In the genomic region with DNA sequence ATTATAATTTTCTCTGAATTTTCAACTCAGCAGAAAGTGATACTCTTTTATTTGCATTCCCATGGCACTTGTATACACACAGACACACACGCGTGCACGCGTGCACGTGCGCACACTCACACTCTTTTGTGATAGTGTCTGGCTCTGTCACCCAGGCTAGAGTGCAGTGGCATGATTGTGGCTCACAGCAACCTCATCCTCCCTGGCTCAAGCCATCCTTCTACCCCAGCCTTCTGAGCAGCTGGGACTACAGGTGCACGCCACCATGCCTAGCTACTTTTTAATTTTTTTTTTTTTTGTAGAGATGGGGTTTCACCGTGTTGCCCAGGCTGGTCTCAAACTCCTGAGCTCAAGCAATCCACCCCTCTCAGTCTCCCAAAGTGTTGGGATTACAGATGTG, we compare ENCODE assay signal across 20 cellular contexts.
"Had no signal": no experiment of that assay in that cellular context is flagged by ENCODE, and none has a peak within 500 bp of the region (broad histone marks: within the 10 kb centered on the region; RNA-seq: fewer than 3 reads in every experiment).

No MANE protein-coding gene starts in this region.

- H3K4me3 ChIP-seq: MG63, PC-9, Peyer's patch, SJCRH30 had no signal

- H3K4me1 ChIP-seq: Peyer's patch, SJCRH30 had no signal

- H3K27me3 ChIP-seq: MG63, Peyer's patch, SJCRH30 had no signal

- H3K9me3 ChIP-seq: MG63, Peyer's patch, SJCRH30 had no signal

- H3K36me3 ChIP-seq: MG63, Peyer's patch, SJCRH30 had no signal

- DNase-seq: IMR-90, Karpas-422, KG1, MG63, NCI-H1092 treated with DMSO at 0.1 percent for 48 hours, NCI-H1436, NCI-H187, NCI-H2029, NCI-H2081 treated with DMSO at 0.1 percent for 48 hours, NCI-H2171, NCI-H226, NCI-H446, NCI-H510A, NCI-H524 treated with DMSO at 0.1 percent for 48 hours, NCI-H774, OCI-M1, PC-9, Peyer's patch, SHP77 treated with DMSO at 0.1 percent for 48 hours, SJCRH30 had no signal

- H3K4me2 ChIP-seq: PC-9 had no signal

- H3K27ac ChIP-seq: PC-9, Peyer's patch, SJCRH30 had no signal

- H2AFZ ChIP-seq: PC-9 had no signal
